25 cellular contexts compared by ENCODE assay signal in genomic region chr12:20508962-20509361, GRCh38.
A peak's percentile ranks its signal among the peaks of the same experiment; 100 is the strongest.
DNase-seq lines count a peak whose midpoint lies in the region; ATAC-seq and TF ChIP-seq lines count a peak whose summit lies in the region.
"Had no signal": no experiment of that assay in that cellular context is flagged by ENCODE, and none has a peak within 500 bp of the region (broad histone marks: within the 10 kb centered on the region; RNA-seq: fewer than 3 reads in every experiment).

No MANE protein-coding gene starts in this region.

- no peak overlapping the region for H3K4me2 ChIP-seq in osteoblast (ENCODE audit: insufficient read depth, low read length)

- no peak for TF ChIP-seq CTCF in right atrium auricular region (IDR thresholded peaks at IDR 0.05)
- no peak for TF ChIP-seq CTCF in fibroblast of pulmonary artery (IDR thresholded peaks at IDR 0.05; ENCODE audit: low read length, missing control alignments)
- no peak for TF ChIP-seq CTCF in osteoblast (IDR thresholded peaks at IDR 0.05; ENCODE audit: extremely low read depth, low read depth, low read length)

- H3K27me3 ChIP-seq in right atrium auricular region (no peaks in the 10 kb centered on the region), osteoblast (ENCODE audit: insufficient read depth, low read length) (no peaks in the 10 kb centered on the region)

- intact Hi-C loops in Right ventricle myocardium superior (cut with DNase I) = no loop called here

- peak; percentile 16 for ATAC-seq in Right ventricle myocardium superior (ENCODE audit: poor library complexity)
- ATAC-seq in GM18520 (IDR thresholded peaks at IDR 0.05; ENCODE audit: unreplicated experiment) = no peak
- no peak for ATAC-seq in HG03460 (IDR thresholded peaks at IDR 0.05; ENCODE audit: unreplicated experiment)
- ATAC-seq: T-helper 17 cell had no signal

- H4K20me1 ChIP-seq in osteoblast (ENCODE audit: insufficient read depth, low read length) = no peaks in the 10 kb centered on the region

- DNase-seq in Right ventricle myocardium superior (no peak), right atrium auricular region (ENCODE audit: low spot score) (no peak), NCI-H69 (lab: John Stamatoyannopoulos, UW) (peak; percentile 46), fibroblast of pulmonary artery (ENCODE audit: low read depth) (peak; percentile 58), osteoblast (ENCODE audit: insufficient read length, low spot score, missing footprints) (no peak), NCI-H1105 treated with DMSO at 0.1 percent for 48 hours (lab: John Stamatoyannopoulos, UW) (no peak)
- DNase-seq: AML-193; C1 segment of cervical spinal cord; CD4-positive, alpha-beta memory T cell; COR-L47; GF-D8; KBM-7; MV-4-11; NCI-H1105; NCI-H146; NCI-H1930; NCI-H2227 treated with DMSO at 0.1 percent for 48 hours; NCI-H748 treated with DMSO at 0.1 percent for 48 hours; NK-92 treated with Interleukin-12 subunit alpha and Interleukin-12 subunit beta, amount 100 ng/mL, for 24 hours; RPMI8226; SHP77 treated with DMSO at 0.1 percent for 48 hours; T-helper 17 cell had no signal

- H3K79me2 ChIP-seq in osteoblast (ENCODE audit: insufficient read depth, low read length) = peaks cover 8% of the 10 kb centered on the region

- no peak overlapping the region for H2AFZ ChIP-seq in osteoblast (ENCODE audit: low read length)

- peaks cover 0 to 27% of the 10 kb centered on the region in 2 donors for H3K4me1 ChIP-seq in right atrium auricular region
- peaks cover 34% of the 10 kb centered on the region for H3K4me1 ChIP-seq in osteoblast (ENCODE audit: insufficient read depth, low read length)

- H3K9me3 ChIP-seq in right atrium auricular region = no peaks in the 10 kb centered on the region
- H3K9me3 ChIP-seq in osteoblast (ENCODE audit: low read depth, low read length) = no peaks in the 10 kb centered on the region

- no peak overlapping the region for H3K4me3 ChIP-seq in right atrium auricular region
- no peak overlapping the region for H3K4me3 ChIP-seq in fibroblast of pulmonary artery (replicated peaks; ENCODE audit: low read depth, low read length)
- no peak overlapping the region for H3K4me3 ChIP-seq in osteoblast (ENCODE audit: insufficient read depth, low read length)
- H3K4me3 ChIP-seq: SK-N-MC had no signal

- H3K36me3 ChIP-seq in right atrium auricular region (no peaks in the 10 kb centered on the region), osteoblast (ENCODE audit: insufficient read depth, low read length) (no peaks in the 10 kb centered on the region)

- no peak overlapping the region for H3K27ac ChIP-seq in right atrium auricular region
- peak overlapping the region; percentile 52 for H3K27ac ChIP-seq in osteoblast (ENCODE audit: low read depth, low read length)
- H3K27ac ChIP-seq: SK-N-MC had no signal

Comparison
In these comparisons a context has a peak if more than half of its experiments do, and no peak if none do; other contexts are left out.
1. DNase-seq: peak in NCI-H69 (single experiment) and fibroblast of pulmonary artery (single experiment); none in Right ventricle myocardium superior (single experiment), right atrium auricular region (single experiment), osteoblast (single experiment) and NCI-H1105 treated with DMSO at 0.1 percent for 48 hours (single experiment).